10 cellular contexts compared by ENCODE assay signal in genomic region chr20:25052255-25053206, GRCh38. TPM values are rescaled to one million over a fixed set of nuclear protein-coding genes. Genes with fewer than 3 reads are reported as not detected.
DNase-seq lines count a peak whose midpoint lies in the region; ATAC-seq and TF ChIP-seq lines count a peak whose summit lies in the region.
"Had no signal": no experiment of that assay in that cellular context is flagged by ENCODE, and none has a peak within 500 bp of the region (broad histone marks: within the 10 kb centered on the region; RNA-seq: fewer than 3 reads in every experiment).

No MANE protein-coding gene starts in this region.

- H3K27me3 ChIP-seq in lung (ENCODE audit: control insufficient read depth, insufficient read depth): no peaks in the 10 kb centered on the region
- no peaks in the 10 kb centered on the region for H3K27me3 ChIP-seq in upper lobe of left lung

- peaks cover 78% of the 10 kb centered on the region for H3K4me1 Mint-ChIP-seq in central memory CD8-positive, alpha-beta T cell

- H3K27me3 Mint-ChIP-seq in central memory CD8-positive, alpha-beta T cell: no peaks in the 10 kb centered on the region

- TF ChIP-seq CTCF in lung (IDR thresholded peaks at IDR 0.05; ENCODE audit: control extremely low read depth, extremely low read depth): no peak
- TF ChIP-seq CTCF in upper lobe of left lung (IDR thresholded peaks at IDR 0.05): no peak

- no peak for TF ChIP-seq EP300 in upper lobe of left lung (IDR thresholded peaks at IDR 0.05)

- peak; percentile 27 for DNase-seq in activated effector memory CD4-positive, alpha-beta T cell treated with anti-CD3 and anti-CD28 coated beads, Interleukin-2, amount 50 U/mL, for 16 hours
- DNase-seq in activated effector memory CD4-positive, alpha-beta T cell treated with Interleukin-2 at 50 U/mL for 16 hours: no peak
- DNase-seq in central memory CD8-positive, alpha-beta T cell (ENCODE audit: low spot score in 2 of 2): no peak
- no peak for DNase-seq in lung (ENCODE audit: low spot score)
- DNase-seq in upper lobe of left lung: peak; percentile 21 to 66
- no peak for DNase-seq in pons (ENCODE audit: low spot score)
- DNase-seq in NCI-H146 treated with DMSO at 0.1 percent for 48 hours (lab: John Stamatoyannopoulos, UW; ENCODE audit: unreplicated experiment): no peak
- DNase-seq in medulla oblongata (ENCODE audit: extremely low spot score): no peak
- DNase-seq: activated CD4-positive, CD25-positive, alpha-beta regulatory T cell treated with anti-CD3 and anti-CD28 coated beads, Interleukin-2, amount 50 U/mL, for 72 hours; NCI-H2227 treated with DMSO at 0.1 percent for 48 hours had no signal

- H3K36me3 Mint-ChIP-seq in central memory CD8-positive, alpha-beta T cell (ENCODE audit: insufficient read depth): peaks cover 26% of the 10 kb centered on the region

- no peaks in the 10 kb centered on the region for H3K9me3 Mint-ChIP-seq in central memory CD8-positive, alpha-beta T cell

- H3K4me1 ChIP-seq in lung (ENCODE audit: control insufficient read depth in 2 of 2, insufficient read depth in 2 of 2, low read length in 2 of 2) (peaks cover 53 to 54% of the 10 kb centered on the region in 2 donors), upper lobe of left lung (peaks cover 67 to 94% (median 85%) of the 10 kb centered on the region in 4 donors)

- H3K36me3 ChIP-seq in lung (ENCODE audit: control insufficient read depth in 2 of 2, insufficient read depth in 2 of 2, low read length in 2 of 2): peaks cover 0 to 4% of the 10 kb centered on the region in 2 donors
- H3K36me3 ChIP-seq in upper lobe of left lung: peaks cover 0 to 8% (median 1%) of the 10 kb centered on the region in 4 donors

- H3K27ac ChIP-seq in lung (ENCODE audit: low read depth in 1 of 2, low read length in 1 of 2): peak overlapping the region; percentile 71 to 97
- H3K27ac ChIP-seq in upper lobe of left lung: peak overlapping the region; percentile 62 to 95 (median 84)

- no peak for ATAC-seq in central memory CD8-positive, alpha-beta T cell (replicated peaks; ENCODE audit: extremely low read depth, poor library complexity, severe bottlenecking)
- no peak for ATAC-seq in lung (ENCODE audit: insufficient read depth, low FRiP score)
- no peak for ATAC-seq in upper lobe of left lung (ENCODE audit: low FRiP score in 2 of 2)

- H3K4me3 ChIP-seq in lung (no peak overlapping the region), upper lobe of left lung (no peak overlapping the region)

- 69 to 83% methylated on average over 16 of the region's 16 CpGs for WGBS in lung, 2 donors
- WGBS in upper lobe of left lung, 2 donors: 68% methylated on average over 13 to 16 of the region's 16 CpGs

- no peak overlapping the region for H3K4me3 Mint-ChIP-seq in central memory CD8-positive, alpha-beta T cell

- TF ChIP-seq POLR2A in upper lobe of left lung (IDR thresholded peaks at IDR 0.05): no peak

- peak overlapping the region; percentile 91 for H3K27ac Mint-ChIP-seq in central memory CD8-positive, alpha-beta T cell (ENCODE audit: low read depth)

- H3K9me3 ChIP-seq in lung (ENCODE audit: control insufficient read depth in 2 of 2, insufficient read depth in 1 of 2, low read length in 1 of 2) (no peaks in the 10 kb centered on the region), upper lobe of left lung (no peaks in the 10 kb centered on the region)

RNA-seq across cellular contexts. Expression of gene ACSS1, which starts 5.4 kb away (rescaled TPM):
- 10 to 100 TPM; 33.6 to 38.9 TPM for total RNA-seq in lung
- 10 to 100 TPM; 15.8 to 20.3 TPM for polyA plus RNA-seq in lung
- total RNA-seq in upper lobe of left lung: 100 to 1,000 TPM in 1 of 6 donors, 10 to 100 TPM in 5; 39.7 to 122 (median 58.1) TPM

RNA-seq across cellular contexts. Expression of gene VSX1, which starts 29.4 kb away (rescaled TPM):
- total RNA-seq in lung (not detected), upper lobe of left lung (not detected)
- not detected for polyA plus RNA-seq in lung

RNA-seq across cellular contexts. Expression of gene APMAP, which starts 60.0 kb away (rescaled TPM):
- total RNA-seq in lung: 10 to 100 TPM; 52.4 to 73.3 TPM
- 10 to 100 TPM; 40.8 to 87.0 TPM for polyA plus RNA-seq in lung
- 10 to 100 TPM; 31.4 to 80.1 (median 55.5) TPM for total RNA-seq in upper lobe of left lung

Comparison
In these comparisons a context has a peak if more than half of its experiments do, and no peak if none do; other contexts are left out.
1. DNase-seq: peak in activated effector memory CD4-positive, alpha-beta T cell treated with anti-CD3 and anti-CD28 coated beads, Interleukin-2, amount 50 U/mL, for 16 hours (single experiment) and upper lobe of left lung (2 of 2); none in activated effector memory CD4-positive, alpha-beta T cell treated with Interleukin-2 at 50 U/mL for 16 hours (single experiment), central memory CD8-positive, alpha-beta T cell (0 of 2), lung (single experiment), pons (single experiment), NCI-H146 treated with DMSO at 0.1 percent for 48 hours (single experiment) and medulla oblongata (single experiment).